In the genomic region with DNA sequence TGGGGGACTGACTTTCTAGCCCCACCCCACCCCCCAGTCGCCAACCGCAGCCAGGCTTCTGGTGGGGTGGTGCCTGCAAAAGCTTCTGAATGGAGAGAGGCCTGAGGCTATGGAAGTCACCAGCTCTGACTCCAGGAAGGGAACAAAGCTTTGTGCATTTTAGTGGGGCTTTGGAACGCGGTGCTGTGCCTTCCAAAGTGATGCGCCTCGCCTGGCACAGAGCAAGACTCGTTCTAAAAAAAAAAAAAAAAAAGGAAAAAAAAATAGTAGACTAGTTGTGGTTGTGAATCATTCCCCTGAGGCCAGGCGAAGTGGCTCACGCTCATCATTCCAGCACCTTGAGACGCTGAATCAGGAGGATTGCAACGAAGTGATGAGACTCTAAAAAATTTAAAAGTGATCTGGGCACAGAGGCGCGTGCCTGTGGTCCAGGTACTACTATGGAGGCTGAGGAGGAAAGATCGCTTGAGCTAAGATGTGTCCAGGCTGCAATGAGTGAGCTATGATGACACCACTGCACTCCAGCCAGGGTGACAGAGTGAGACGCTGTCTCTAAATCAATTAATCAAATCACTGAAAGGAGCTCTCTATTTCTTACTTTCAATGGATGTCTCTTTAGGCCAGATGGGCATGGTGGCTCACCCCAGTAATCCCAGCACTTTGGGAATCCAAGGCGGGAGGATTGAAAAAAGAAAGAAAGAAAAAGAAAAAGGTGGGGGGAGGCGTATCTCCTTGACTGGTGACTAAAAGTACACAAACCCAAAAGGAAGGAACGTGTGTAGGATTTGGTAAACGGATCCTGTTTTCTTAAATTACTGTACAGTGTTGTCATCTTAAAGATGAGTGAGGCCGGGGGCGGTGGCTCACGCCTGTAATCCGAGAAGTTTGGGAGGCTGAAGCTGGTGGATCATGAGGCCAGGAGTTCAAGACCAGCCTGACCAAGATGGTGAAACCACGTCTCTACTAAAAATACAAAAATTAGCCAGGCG, we compare ENCODE assay signal across 1 cellular context.
TF ChIP-seq lines count a peak whose summit lies in the region.

No MANE protein-coding gene starts in this region.

TF ChIP-seq in SK-N-SH treated with all-trans-retinoic acid at 6 μM for 48 hours, 23 proteins besides CTCF, POLR2A, EP300 and RAD21 (continued from another document):
- TF ChIP-seq, protein P1, sequence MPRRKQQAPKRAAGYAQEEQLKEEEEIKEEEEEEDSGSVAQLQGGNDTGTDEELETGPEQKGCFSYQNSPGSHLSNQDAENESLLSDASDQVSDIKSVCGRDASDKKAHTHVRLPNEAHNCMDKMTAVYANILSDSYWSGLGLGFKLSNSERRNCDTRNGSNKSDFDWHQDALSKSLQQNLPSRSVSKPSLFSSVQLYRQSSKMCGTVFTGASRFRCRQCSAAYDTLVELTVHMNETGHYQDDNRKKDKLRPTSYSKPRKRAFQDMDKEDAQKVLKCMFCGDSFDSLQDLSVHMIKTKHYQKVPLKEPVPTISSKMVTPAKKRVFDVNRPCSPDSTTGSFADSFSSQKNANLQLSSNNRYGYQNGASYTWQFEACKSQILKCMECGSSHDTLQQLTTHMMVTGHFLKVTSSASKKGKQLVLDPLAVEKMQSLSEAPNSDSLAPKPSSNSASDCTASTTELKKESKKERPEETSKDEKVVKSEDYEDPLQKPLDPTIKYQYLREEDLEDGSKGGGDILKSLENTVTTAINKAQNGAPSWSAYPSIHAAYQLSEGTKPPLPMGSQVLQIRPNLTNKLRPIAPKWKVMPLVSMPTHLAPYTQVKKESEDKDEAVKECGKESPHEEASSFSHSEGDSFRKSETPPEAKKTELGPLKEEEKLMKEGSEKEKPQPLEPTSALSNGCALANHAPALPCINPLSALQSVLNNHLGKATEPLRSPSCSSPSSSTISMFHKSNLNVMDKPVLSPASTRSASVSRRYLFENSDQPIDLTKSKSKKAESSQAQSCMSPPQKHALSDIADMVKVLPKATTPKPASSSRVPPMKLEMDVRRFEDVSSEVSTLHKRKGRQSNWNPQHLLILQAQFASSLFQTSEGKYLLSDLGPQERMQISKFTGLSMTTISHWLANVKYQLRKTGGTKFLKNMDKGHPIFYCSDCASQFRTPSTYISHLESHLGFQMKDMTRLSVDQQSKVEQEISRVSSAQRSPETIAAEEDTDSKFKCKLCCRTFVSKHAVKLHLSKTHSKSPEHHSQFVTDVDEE (CRISPR knock-in tag; IDR thresholded peaks at IDR 0.05) = no peak
- TF ChIP-seq TCF4 (CRISPR knock-in tag; IDR thresholded peaks at IDR 0.05; ENCODE audit: borderline replicate concordance) (no peak), ZNF70 (CRISPR knock-in tag; IDR thresholded peaks at IDR 0.05) (no peak), ESRRG (CRISPR knock-in tag; IDR thresholded peaks at IDR 0.05) (no peak), OSR1 (CRISPR knock-in tag; IDR thresholded peaks at IDR 0.05) (no peak)
